Comparison of ENCODE assay signal across 8 cellular contexts in genomic region chr2:100320547-100321180, GRCh38. TPM values are rescaled to one million over a fixed set of nuclear protein-coding genes. Genes with fewer than 3 reads are reported as not detected.
DNase-seq lines count a peak whose midpoint lies in the region; FAIRE-seq and TF ChIP-seq lines count a peak whose summit lies in the region.

No MANE protein-coding gene starts in this region.

- H3K27me3 ChIP-seq in tibial nerve: peaks cover 0 to 46% of the 10 kb centered on the region in 2 donors

- intact Hi-C loops in lower leg skin (cut with DNase I; ENCODE audit: low total_unique reads): no loop called here

- no peak for TF ChIP-seq POLR2A in lower leg skin (IDR thresholded peaks at IDR 0.05)
- no peak for TF ChIP-seq POLR2A in tibial nerve (IDR thresholded peaks at IDR 0.05)

- H3K4me1 ChIP-seq in tibial nerve: peaks cover 0 to 17% (median 4%) of the 10 kb centered on the region in 4 donors

- H3K27me3 Mint-ChIP-seq in T-helper 2 cell treated with Interferon-gamma antibody and Interleukin-4, amounts not matched to agents 5 μg/mL and 100 μg/mL, for 36 hours (ENCODE audit: low read depth): peaks cover 72% of the 10 kb centered on the region

- peak overlapping the region; percentile 50 for H3K4me3 Mint-ChIP-seq in T-helper 2 cell treated with Interferon-gamma antibody and Interleukin-4, amounts not matched to agents 5 μg/mL and 100 μg/mL, for 36 hours

- H3K4me3 ChIP-seq in lower leg skin (ENCODE audit: low read depth, poor library complexity, severe bottlenecking) (peak overlapping the region; percentile 15), tibial nerve (peak overlapping the region in 3 of 4 donors; percentile 44 to 67 (median 66))

- no peak overlapping the region for H3K27ac Mint-ChIP-seq in T-helper 2 cell treated with Interferon-gamma antibody and Interleukin-4, amounts not matched to agents 5 μg/mL and 100 μg/mL, for 36 hours

- H3K27ac ChIP-seq in angular gyrus (ENCODE audit: low read depth, low read length) (peak overlapping the region; percentile 4), tibial nerve (peak overlapping the region in 1 of 4 donors; percentile 34)

- DNase-seq in T-helper 2 cell treated with Interferon-gamma antibody and Interleukin-4, amounts not matched to agents 5 μg/mL and 100 μg/mL, for 36 hours (ENCODE audit: low spot score): no peak
- DNase-seq in T-helper 2 cell (no peak), lower leg skin (ENCODE audit: low spot score in 2 of 2) (no peak), tibial nerve (ENCODE audit: low spot score in 2 of 2) (no peak), D721Med (ENCODE audit: insufficient read length, low spot score) (no peak)
- no peak for DNase-seq in activated CD8-positive, alpha-beta memory T cell treated with anti-CD3 and anti-CD28 coated beads, Interleukin-2, amount 50 U/mL, for 4 hours
- DNase-seq in activated T-cell treated with anti-CD3 and anti-CD28 coated beads, Interleukin-2, amount 50 U/mL, for 1 hour: no peak

- no peak for TF ChIP-seq EP300 in tibial nerve (IDR thresholded peaks at IDR 0.05)

- no peak for FAIRE-seq in D721Med (lab: Jason Lieb, UNC)

- WGBS in lower leg skin, 2 donors: 37 to 45% methylated on average over 19 of the region's 19 CpGs
- 58 to 59% methylated on average over 19 of the region's 19 CpGs for WGBS in tibial nerve, 2 donors

- H3K9me3 ChIP-seq in tibial nerve: peaks cover 0 to 19% (median 5%) of the 10 kb centered on the region in 4 donors

- TF ChIP-seq CTCF in lower leg skin (IDR thresholded peaks at IDR 0.05) (no peak), tibial nerve (IDR thresholded peaks at IDR 0.05) (no peak), D721Med (IDR thresholded peaks at IDR 0.05; ENCODE audit: insufficient read depth, missing control alignments) (no peak)

- peaks cover 6% of the 10 kb centered on the region for H3K36me3 Mint-ChIP-seq in T-helper 2 cell treated with Interferon-gamma antibody and Interleukin-4, amounts not matched to agents 5 μg/mL and 100 μg/mL, for 36 hours (ENCODE audit: low read depth)

- H3K4me1 Mint-ChIP-seq in T-helper 2 cell treated with Interferon-gamma antibody and Interleukin-4, amounts not matched to agents 5 μg/mL and 100 μg/mL, for 36 hours (ENCODE audit: low read depth): peaks cover 2% of the 10 kb centered on the region

- H3K36me3 ChIP-seq in tibial nerve: no peaks in the 10 kb centered on the region

- peaks cover 25% of the 10 kb centered on the region for H3K9me3 Mint-ChIP-seq in T-helper 2 cell treated with Interferon-gamma antibody and Interleukin-4, amounts not matched to agents 5 μg/mL and 100 μg/mL, for 36 hours

RNA-seq across cellular contexts. Expression of gene LONRF2, which starts 1.6 kb away (rescaled TPM):
- total RNA-seq in lower leg skin: 1 to 10 TPM in 2 of 4 donors, under 1 TPM in 2; 0.38 to 2.6 (median 1.1) TPM
- 10 to 100 TPM; 10.5 to 13.1 (median 12.1) TPM for total RNA-seq in tibial nerve
